In genomic region chr2:96960271-96960955, GRCh38 we compare ENCODE assay signal across 8 cellular contexts. TPM values are rescaled to one million over a fixed set of nuclear protein-coding genes. Genes with fewer than 3 reads are reported as not detected.
DNase-seq lines count a peak whose midpoint lies in the region; ATAC-seq and TF ChIP-seq lines count a peak whose summit lies in the region.

No MANE protein-coding gene starts in this region.

- peak overlapping the region; percentile 90 for H3K27ac ChIP-seq in VCaP

- H3K4me1 Mint-ChIP-seq in brain = peaks cover 44% of the 10 kb centered on the region

- H3K36me3 Mint-ChIP-seq in brain = no peaks in the 10 kb centered on the region

- H3K4me3 Mint-ChIP-seq in brain = peak overlapping the region in 1 of 5 experiments; percentile 50

- DNase-seq in GDM1 (lab: John Stamatoyannopoulos, UW) = peak; percentile 68
- peak; percentile 79 for DNase-seq in NCI-H2196 treated with DMSO at 0.1 percent for 48 hours (lab: John Stamatoyannopoulos, UW; ENCODE audit: unreplicated experiment)
- peak; percentile 95 for DNase-seq in iPS-NIHi7 (ENCODE audit: extremely low spot score)
- DNase-seq in stimulated activated CD4-positive, alpha-beta T cell treated with anti-CD3 and anti-CD28 coated beads, Interleukin-15, amount 100 ng/mL, for 1 hour (ENCODE audit: low read depth in 1 of 2, low spot score in 1 of 2) = peak; percentile 68 to 72

- peaks cover 0 to 7% (median 0%) of the 10 kb centered on the region in 5 experiments for H3K9me3 Mint-ChIP-seq in brain

- TF ChIP-seq CTCF in VCaP (conservative IDR thresholded peaks at IDR 0.05) = peak; percentile 89
- peak; percentile 92 to 97 for TF ChIP-seq CTCF in brain (conservative IDR thresholded peaks at IDR 0.05)

- H3K27ac Mint-ChIP-seq in brain = peak overlapping the region in 3 of 5 experiments; percentile 51 to 83 (median 61)

- ATAC-seq in HG02943 (IDR thresholded peaks at IDR 0.05; ENCODE audit: low read depth, unreplicated experiment) (peak; percentile 58), GM19395 (IDR thresholded peaks at IDR 0.05; ENCODE audit: unreplicated experiment) (no peak)

- no peaks in the 10 kb centered on the region for H3K27me3 Mint-ChIP-seq in brain

RNA-seq across cellular contexts. Expression of gene FAM178B, which starts 26.0 kb away (rescaled TPM):
- polyA plus RNA-seq in brain (ENCODE audit: insufficient read depth, low read depth, low replicate concordance) = 6.1 TPM
